33 cellular contexts compared by ENCODE assay signal in genomic region chr15:68896178-68896577, GRCh38. TPM values are rescaled to one million over a fixed set of nuclear protein-coding genes. Genes with fewer than 3 reads are reported as not detected.
"Had no signal": no experiment of that assay in that cellular context is flagged by ENCODE, and none has a peak within 500 bp of the region (broad histone marks: within the 10 kb centered on the region; RNA-seq: fewer than 3 reads in every experiment).

No MANE protein-coding gene starts in this region.

- H3K36me3 ChIP-seq: MG63 had no signal

- H3K9me3 ChIP-seq: MG63 had no signal

- H3K4me3 ChIP-seq: MG63 had no signal

- DNase-seq: Kasumi-1, KG1, MG63, MM.1S, MV-4-11, NCI-H1048, NCI-H1092, NCI-H1092 treated with DMSO at 0.1 percent for 48 hours, NCI-H1105, NCI-H1105 treated with DMSO at 0.1 percent for 48 hours, NCI-H1417 treated with DMSO at 0.1 percent for 48 hours, NCI-H1436, NCI-H1436 treated with DMSO at 0.1 percent for 48 hours, NCI-H1694, NCI-H1694 treated with DMSO at 0.1 percent for 48 hours, NCI-H187, NCI-H187 treated with DMSO at 0.1 percent for 48 hours, NCI-H1930, NCI-H2029 treated with DMSO at 0.1 percent for 48 hours, NCI-H2081, NCI-H2081 treated with DMSO at 0.1 percent for 48 hours, NCI-H2107, NCI-H2171, NCI-H2171 treated with DMSO at 0.1 percent for 48 hours, NCI-H2227 treated with DMSO at 0.1 percent for 48 hours, NCI-H226, NCI-H345, NCI-H446, NCI-H446 treated with DMSO at 0.1 percent for 48 hours, NCI-H510A had no signal

- H3K27ac ChIP-seq: KMS-11 had no signal

- H3K27me3 ChIP-seq: MG63 had no signal

RNA-seq across cellular contexts. Expression of gene SPESP1, which starts 34.1 kb away (rescaled TPM):
- total RNA-seq: M059J, NCI-H460 had no signal
